Comparison of ENCODE assay signal across 8 cellular contexts in the genomic region with DNA sequence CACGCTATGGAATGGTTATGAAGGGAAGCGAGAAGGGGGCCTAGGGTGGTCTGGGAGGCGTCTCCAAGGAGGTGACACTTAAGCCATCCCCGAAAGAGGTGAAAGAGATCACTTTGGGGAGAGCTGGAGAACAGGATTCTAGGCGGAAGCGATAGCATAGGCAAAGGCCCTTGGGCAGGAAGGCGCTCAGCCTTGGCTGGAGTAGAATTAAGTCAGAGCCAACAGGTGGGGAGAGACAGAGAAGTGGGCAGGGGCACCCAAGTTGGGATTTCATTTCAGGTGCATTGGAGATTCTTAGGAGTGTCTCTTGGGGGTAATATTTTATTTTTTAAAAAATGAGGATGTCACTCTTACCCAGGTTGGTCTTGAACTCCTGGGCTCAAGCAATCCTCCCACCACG. TPM values are rescaled to one million over a fixed set of nuclear protein-coding genes. Genes with fewer than 3 reads are reported as not detected.
DNase-seq lines count a peak whose midpoint lies in the region; ATAC-seq, FAIRE-seq and TF ChIP-seq lines count a peak whose summit lies in the region.
"Had no signal": no experiment of that assay in that cellular context is flagged by ENCODE, and none has a peak within 500 bp of the region (broad histone marks: within the 10 kb centered on the region; RNA-seq: fewer than 3 reads in every experiment).

No MANE protein-coding gene starts in this region.

- H3K36me3 ChIP-seq in HepG2 (replicated peaks in 1 of 2; ENCODE audit: control insufficient read depth in 1 of 2, insufficient read depth in 2 of 2, low read length in 2 of 2) = peaks cover 1 to 17% of the 10 kb centered on the region in 2 experiments; a peak in 4 of 5 replicates
- peaks cover 0 to 21% (median 4%) of the 10 kb centered on the region in 4 donors for H3K36me3 ChIP-seq in right lobe of liver
- H3K36me3 ChIP-seq in iPS-18a (ENCODE audit: control insufficient read depth, low read depth, low read length) = peaks cover 23% of the 10 kb centered on the region
- no peaks in the 10 kb centered on the region for H3K36me3 ChIP-seq in uterus

- FAIRE-seq in HepG2 (lab: Jason Lieb, UNC) = no peak

- peak overlapping the region; percentile 75 for H3K4me2 ChIP-seq in HepG2 (ENCODE audit: low read depth, low read length)

- H3K9me3 ChIP-seq in HepG2 (ENCODE audit: low read length) = no peaks in the 10 kb centered on the region
- H3K9me3 ChIP-seq in right lobe of liver = no peaks in the 10 kb centered on the region
- no peaks in the 10 kb centered on the region for H3K9me3 ChIP-seq in iPS-18a (ENCODE audit: control insufficient read depth, low read depth, low read length)
- H3K9me3 ChIP-seq in uterus = no peaks in the 10 kb centered on the region

- TF ChIP-seq CTCF in HepG2 (CRISPR knock-in tag; IDR thresholded peaks at IDR 0.05) (no peak), right lobe of liver (IDR thresholded peaks at IDR 0.05) (no peak), uterus (IDR thresholded peaks at IDR 0.05) (no peak)

- POLR2A ChIA-PET in HepG2 (lab: Yijun Ruan, JAX) = interaction anchor here (1.2 to 5.3 kb wide), 3 partner anchors 9 to 13 kb away, joined by 5 to 44 read pairs (median 10); partner anchors contain the start of genes QPCTL and SNRPD2

- intact Hi-C loops in HepG2 (cut with micrococcal nuclease; ENCODE audit: unreplicated experiment) = no loop called here
- intact Hi-C loops in right lobe of liver (cut with DNase I) = no loop called here
- intact Hi-C loops in uterus (cut with DNase I; ENCODE audit: low total_unique reads) = no loop called here

- H3K4me1 ChIP-seq in HepG2 (ENCODE audit: insufficient read depth, low read length) (peaks cover 26% of the 10 kb centered on the region), right lobe of liver (peaks cover 0 to 4% (median 2%) of the 10 kb centered on the region in 4 donors), iPS-18a (ENCODE audit: control insufficient read depth, low read depth, low read length) (peaks cover 7% of the 10 kb centered on the region), uterus (no peaks in the 10 kb centered on the region)

- peak overlapping the region; percentile 71; the same call in 1 of the 2 replicates for H3K9ac ChIP-seq in HepG2 (ENCODE audit: insufficient read depth, low read depth, low read length)
- no peak overlapping the region for H3K9ac ChIP-seq in iPS-18a (ENCODE audit: low read length)

- DNase-seq in HepG2 (ENCODE audit: low spot score) (no peak), right lobe of liver (no peak), uterus (no peak), globus pallidus (ENCODE audit: low spot score) (no peak)

- BruUV-seq in HepG2 (replicated peaks; lab: Mats Ljungman, UMichigan) = no TSS peak

- TF ChIP-seq POLR2A in HepG2 (IDR thresholded peaks at IDR 0.05; ENCODE audit: insufficient read depth in 1 of 2, low read depth in 2 of 2, low read length in 2 of 2) (no peak), right lobe of liver (IDR thresholded peaks at IDR 0.05) (no peak), uterus (IDR thresholded peaks at IDR 0.05) (no peak)

- in situ Hi-C loops in HepG2 (cut with HindIII; ENCODE audit: extremely low pct_ligation_motif_present, low pct_unique_long_range_greater_than_20kb) = no loop called here

- CTCF ChIA-PET in HepG2 (lab: Yijun Ruan, JAX; ENCODE audit: low intra/inter-chr PET ratio, low total read pairs) = interaction anchor here (0.7 to 2.5 kb wide), 3 partner anchors 10 to 91 kb away, joined by 3 to 15 read pairs (median 4); partner anchors contain the start of gene SNRPD2

- no peaks in the 10 kb centered on the region for H3K79me2 ChIP-seq in HepG2 (ENCODE audit: insufficient read depth, low read length)

- H3K27ac ChIP-seq in HepG2 (ENCODE audit: extremely low read length, insufficient read depth, low read length) (no peak overlapping the region), right lobe of liver (no peak overlapping the region), iPS-18a (ENCODE audit: low read length) (no peak overlapping the region), uterus (peak overlapping the region; percentile 67 to 86)

- H3K4me3 ChIP-seq in HepG2 (replicated peaks in 1 of 3; ENCODE audit: insufficient read depth in 1 of 3, low read depth in 2 of 3, low read length in 3 of 3) (peak overlapping the region in 1 of 3 experiments; percentile 68; a peak in 2 of 6 replicates), right lobe of liver (no peak overlapping the region), iPS-18a (ENCODE audit: low read length) (peak overlapping the region; percentile 50), uterus (no peak overlapping the region)

- H2AFZ ChIP-seq in HepG2 (ENCODE audit: low read length) = no peak overlapping the region

- 85% methylated on average over 8 of the region's 8 CpGs for WGBS in HepG2 (ENCODE audit: low lambda C conversion rate)
- WGBS in right lobe of liver (ENCODE audit: insufficient coverage, low coverage, low lambda C conversion rate, missing lambda C conversion rate) = 84% methylated on average over 6 of the region's 8 CpGs

- H3K27me3 ChIP-seq in HepG2 (ENCODE audit: control insufficient read depth in 1 of 2, insufficient read depth in 2 of 2, low read length in 2 of 2) (no peaks in the 10 kb centered on the region), right lobe of liver (peaks cover 0 to under 1% of the 10 kb centered on the region in 2 donors), iPS-18a (ENCODE audit: control insufficient read depth, insufficient read depth, low read length) (peaks cover 19% of the 10 kb centered on the region), uterus (peaks cover 3 to 19% of the 10 kb centered on the region in 2 donors)

- ATAC-seq in HepG2 = no peak
- no peak for ATAC-seq in right lobe of liver
- no peak for ATAC-seq in HG03439 (IDR thresholded peaks at IDR 0.05; ENCODE audit: unreplicated experiment)

- H4K20me1 ChIP-seq in HepG2 (ENCODE audit: insufficient read depth, low read length) = no peaks in the 10 kb centered on the region

- no peak for TF ChIP-seq RAD21 in HepG2 (CRISPR knock-in tag; IDR thresholded peaks at IDR 0.05)

- TF ChIP-seq EP300 in HepG2 (IDR thresholded peaks at IDR 0.05; ENCODE audit: low read depth in 2 of 2, low read length in 2 of 2) = no peak
- no peak for TF ChIP-seq EP300 in HepG2 (CRISPR knock-in tag; IDR thresholded peaks at IDR 0.05; ENCODE audit: borderline replicate concordance)

RNA-seq across cellular contexts. Expression of gene SNRPD2, which starts 9.6 kb away (rescaled TPM):
- total RNA-seq in HepG2 (2016; rRNA removed; fragmentation: Illumina TruSeq; extraction: Trizol) = 485 and 593 TPM in 2 replicates
- 546 and 637 TPM in 2 replicates for total RNA-seq in HepG2 (2016; cell fraction: cytosol; rRNA removed; fragmentation: Illumina TruSeq; extraction: Trizol; ENCODE audit: low read depth)
- total RNA-seq in HepG2 (2016; cell fraction: insoluble cytoplasmic fraction; rRNA removed; fragmentation: Illumina TruSeq; extraction: Trizol) = 493 and 623 TPM in 2 replicates
- 348 and 425 TPM in 2 replicates for total RNA-seq in HepG2 (2016; cell fraction: membrane; rRNA removed; fragmentation: Illumina TruSeq; extraction: Trizol)
- 161 and 163 TPM in 2 replicates for total RNA-seq in HepG2 (2016; cell fraction: nucleus; rRNA removed; fragmentation: Illumina TruSeq; extraction: Trizol)
- 284 and 299 TPM in 2 replicates for polyA plus RNA-seq in HepG2 (2011; rRNA removed)
- 310 and 320 TPM in 2 replicates for polyA plus RNA-seq in HepG2 (2011; cell fraction: cytosol; rRNA removed)
- 64.5 and 68.4 TPM in 2 replicates for polyA plus RNA-seq in HepG2 (2011; cell fraction: nucleus; rRNA removed)
- polyA plus RNA-seq in HepG2 (2012) = 162 and 279 TPM in 2 replicates
- polyA plus RNA-seq in HepG2 (2016; cell fraction: cytosol; fragmentation: Illumina TruSeq; extraction: Trizol; ENCODE audit: low read depth) = 325 and 406 TPM in 2 replicates
- polyA plus RNA-seq in HepG2 (2016; cell fraction: insoluble cytoplasmic fraction; fragmentation: Illumina TruSeq; extraction: Trizol; ENCODE audit: low read depth) = 334 and 359 TPM in 2 replicates
- polyA plus RNA-seq in HepG2 (2016; cell fraction: membrane; fragmentation: Illumina TruSeq; extraction: Trizol; ENCODE audit: low read depth) = 194 and 247 TPM in 2 replicates
- 168 and 190 TPM in 2 replicates for polyA plus RNA-seq in HepG2 (2016; cell fraction: nucleus; fragmentation: Illumina TruSeq; extraction: Trizol; ENCODE audit: insufficient read depth, low read depth)
- 51.2 and 102 TPM in 2 replicates for polyA minus RNA-seq in HepG2 (2011; rRNA and poly(A)+ RNA removed; ENCODE audit: low replicate concordance)
- 47.3 and 47.6 TPM in 2 replicates for polyA minus RNA-seq in HepG2 (2011; cell fraction: cytosol; rRNA and poly(A)+ RNA removed)
- polyA minus RNA-seq in HepG2 (2011; cell fraction: nucleus; rRNA and poly(A)+ RNA removed) = 25.2 and 32.9 TPM in 2 replicates
- 10 to 100 TPM; 79.7 to 92.5 (median 88.2) TPM for total RNA-seq in right lobe of liver
- 100 to 1,000 TPM in 3 of 4 donors, 10 to 100 TPM in 1; 96.0 to 386 (median 310) TPM for total RNA-seq in uterus

RNA-seq across cellular contexts. Expression of gene QPCTL, which starts 10.3 kb away (rescaled TPM):
- total RNA-seq in HepG2 (2016; rRNA removed; fragmentation: Illumina TruSeq; extraction: Trizol) (6.8 and 16.0 TPM in 2 replicates), right lobe of liver (1 to 10 TPM; 4.4 to 6.9 (median 5.9) TPM), uterus (10 to 100 TPM in 1 of 4 donors, 1 to 10 TPM in 2, not detected in 1; 6.5 to 18.2 (median 9.5) TPM)
- 4.4 and 5.8 TPM in 2 replicates for total RNA-seq in HepG2 (2016; cell fraction: cytosol; rRNA removed; fragmentation: Illumina TruSeq; extraction: Trizol; ENCODE audit: low read depth)
- total RNA-seq in HepG2 (2016; cell fraction: insoluble cytoplasmic fraction; rRNA removed; fragmentation: Illumina TruSeq; extraction: Trizol) = 6.7 and 15.7 TPM in 2 replicates
- total RNA-seq in HepG2 (2016; cell fraction: membrane; rRNA removed; fragmentation: Illumina TruSeq; extraction: Trizol) = 6.8 and 7.4 TPM in 2 replicates
- 14.0 and 17.9 TPM in 2 replicates for total RNA-seq in HepG2 (2016; cell fraction: nucleus; rRNA removed; fragmentation: Illumina TruSeq; extraction: Trizol)
- polyA plus RNA-seq in HepG2 (2011; rRNA removed) = 19.1 and 24.8 TPM in 2 replicates
- 19.1 and 26.2 TPM in 2 replicates for polyA plus RNA-seq in HepG2 (2011; cell fraction: cytosol; rRNA removed)
- 44.7 and 47.6 TPM in 2 replicates for polyA plus RNA-seq in HepG2 (2011; cell fraction: nucleus; rRNA removed)
- 18.7 and 23.6 TPM in 2 replicates for polyA plus RNA-seq in HepG2 (2012)
- 5.3 and 6.3 TPM in 2 replicates for polyA plus RNA-seq in HepG2 (2016; cell fraction: cytosol; fragmentation: Illumina TruSeq; extraction: Trizol; ENCODE audit: low read depth)
- 8.0 and 9.0 TPM in 2 replicates for polyA plus RNA-seq in HepG2 (2016; cell fraction: insoluble cytoplasmic fraction; fragmentation: Illumina TruSeq; extraction: Trizol; ENCODE audit: low read depth)
- polyA plus RNA-seq in HepG2 (2016; cell fraction: membrane; fragmentation: Illumina TruSeq; extraction: Trizol; ENCODE audit: low read depth) = 7.9 and 8.3 TPM in 2 replicates
- 35.2 and 45.7 TPM in 2 replicates for polyA plus RNA-seq in HepG2 (2016; cell fraction: nucleus; fragmentation: Illumina TruSeq; extraction: Trizol; ENCODE audit: insufficient read depth, low read depth)
- polyA minus RNA-seq in HepG2 (2011; rRNA and poly(A)+ RNA removed; ENCODE audit: low replicate concordance) = 22.5 and 49.4 TPM in 2 replicates
- 17.0 and 21.9 TPM in 2 replicates for polyA minus RNA-seq in HepG2 (2011; cell fraction: cytosol; rRNA and poly(A)+ RNA removed)
- 8.1 and 8.9 TPM in 2 replicates for polyA minus RNA-seq in HepG2 (2011; cell fraction: nucleus; rRNA and poly(A)+ RNA removed)

RNA-seq across cellular contexts. Expression of gene GIPR, which starts 14.1 kb away (rescaled TPM):
- total RNA-seq in HepG2 (2016; rRNA removed; fragmentation: Illumina TruSeq; extraction: Trizol) = 0.15 TPM in 1 of 2 replicates, not detected in the other
- total RNA-seq in HepG2 (2016; cell fraction: cytosol; rRNA removed; fragmentation: Illumina TruSeq; extraction: Trizol; ENCODE audit: low read depth) = not detected in 2 replicates
- not detected in 2 replicates for total RNA-seq in HepG2 (2016; cell fraction: insoluble cytoplasmic fraction; rRNA removed; fragmentation: Illumina TruSeq; extraction: Trizol)
- 0.07 TPM in 1 of 2 replicates, not detected in the other for total RNA-seq in HepG2 (2016; cell fraction: membrane; rRNA removed; fragmentation: Illumina TruSeq; extraction: Trizol)
- total RNA-seq in HepG2 (2016; cell fraction: nucleus; rRNA removed; fragmentation: Illumina TruSeq; extraction: Trizol) = not detected in 2 replicates
- polyA plus RNA-seq in HepG2 (2011; rRNA removed) = 1.2 and 1.7 TPM in 2 replicates
- polyA plus RNA-seq in HepG2 (2011; cell fraction: cytosol; rRNA removed) = 0.23 and 0.27 TPM in 2 replicates
- 10.6 TPM in 2 replicates for polyA plus RNA-seq in HepG2 (2011; cell fraction: nucleus; rRNA removed)
- 1.3 and 2.2 TPM in 2 replicates for polyA plus RNA-seq in HepG2 (2012)
- not detected in 2 replicates for polyA plus RNA-seq in HepG2 (2016; cell fraction: cytosol; fragmentation: Illumina TruSeq; extraction: Trizol; ENCODE audit: low read depth)
- polyA plus RNA-seq in HepG2 (2016; cell fraction: insoluble cytoplasmic fraction; fragmentation: Illumina TruSeq; extraction: Trizol; ENCODE audit: low read depth) = not detected in 2 replicates
- not detected in 2 replicates for polyA plus RNA-seq in HepG2 (2016; cell fraction: membrane; fragmentation: Illumina TruSeq; extraction: Trizol; ENCODE audit: low read depth)
- 0.31 TPM in 2 replicates for polyA plus RNA-seq in HepG2 (2016; cell fraction: nucleus; fragmentation: Illumina TruSeq; extraction: Trizol; ENCODE audit: insufficient read depth, low read depth)
- polyA minus RNA-seq in HepG2 (2011; rRNA and poly(A)+ RNA removed; ENCODE audit: low replicate concordance) = 0.47 and 2.5 TPM in 2 replicates
- polyA minus RNA-seq in HepG2 (2011; cell fraction: cytosol; rRNA and poly(A)+ RNA removed) = 0.59 TPM in 1 of 2 replicates, not detected in the other
- 4.5 and 7.2 TPM in 2 replicates for polyA minus RNA-seq in HepG2 (2011; cell fraction: nucleus; rRNA and poly(A)+ RNA removed)
- under 1 TPM in 4 of 6 experiments, not detected in 2; 0.07 to 0.23 (median 0.18) TPM for total RNA-seq in right lobe of liver
- total RNA-seq in uterus = under 1 TPM in 1 of 4 donors, not detected in 3; 0.98 TPM
- total RNA-seq: dermis blood vessel endothelial cell had no signal
- polyA plus RNA-seq: CD14-positive monocyte had no signal

RNA-seq across cellular contexts. Expression of gene EML2, which starts 42.9 kb away (rescaled TPM):
- 7.3 and 7.6 TPM in 2 replicates for total RNA-seq in HepG2 (2016; rRNA removed; fragmentation: Illumina TruSeq; extraction: Trizol)
- total RNA-seq in HepG2 (2016; cell fraction: cytosol; rRNA removed; fragmentation: Illumina TruSeq; extraction: Trizol; ENCODE audit: low read depth) = 1.6 and 3.5 TPM in 2 replicates
- 4.2 and 9.1 TPM in 2 replicates for total RNA-seq in HepG2 (2016; cell fraction: insoluble cytoplasmic fraction; rRNA removed; fragmentation: Illumina TruSeq; extraction: Trizol)
- total RNA-seq in HepG2 (2016; cell fraction: membrane; rRNA removed; fragmentation: Illumina TruSeq; extraction: Trizol) = 2.2 and 3.2 TPM in 2 replicates
- 8.8 and 13.4 TPM in 2 replicates for total RNA-seq in HepG2 (2016; cell fraction: nucleus; rRNA removed; fragmentation: Illumina TruSeq; extraction: Trizol)
- 12.9 and 16.6 TPM in 2 replicates for polyA plus RNA-seq in HepG2 (2011; rRNA removed)
- polyA plus RNA-seq in HepG2 (2011; cell fraction: cytosol; rRNA removed) = 7.9 and 8.5 TPM in 2 replicates
- 74.5 and 101 TPM in 2 replicates for polyA plus RNA-seq in HepG2 (2011; cell fraction: nucleus; rRNA removed)
- 10.9 and 17.5 TPM in 2 replicates for polyA plus RNA-seq in HepG2 (2012)
- 0.88 and 1.0 TPM in 2 replicates for polyA plus RNA-seq in HepG2 (2016; cell fraction: cytosol; fragmentation: Illumina TruSeq; extraction: Trizol; ENCODE audit: low read depth)
- polyA plus RNA-seq in HepG2 (2016; cell fraction: insoluble cytoplasmic fraction; fragmentation: Illumina TruSeq; extraction: Trizol; ENCODE audit: low read depth) = 3.1 and 4.1 TPM in 2 replicates
- polyA plus RNA-seq in HepG2 (2016; cell fraction: membrane; fragmentation: Illumina TruSeq; extraction: Trizol; ENCODE audit: low read depth) = 1.2 and 3.4 TPM in 2 replicates
- 25.5 and 27.6 TPM in 2 replicates for polyA plus RNA-seq in HepG2 (2016; cell fraction: nucleus; fragmentation: Illumina TruSeq; extraction: Trizol; ENCODE audit: insufficient read depth, low read depth)
- polyA minus RNA-seq in HepG2 (2011; rRNA and poly(A)+ RNA removed; ENCODE audit: low replicate concordance) = 40.9 and 76.3 TPM in 2 replicates
- polyA minus RNA-seq in HepG2 (2011; cell fraction: cytosol; rRNA and poly(A)+ RNA removed) = 13.7 and 15.5 TPM in 2 replicates
- 15.0 and 16.1 TPM in 2 replicates for polyA minus RNA-seq in HepG2 (2011; cell fraction: nucleus; rRNA and poly(A)+ RNA removed)
- 10 to 100 TPM; 12.6 to 19.7 (median 13.8) TPM for total RNA-seq in right lobe of liver
- total RNA-seq in uterus = 10 to 100 TPM in 2 of 4 donors, 1 to 10 TPM in 2; 1.2 to 18.4 (median 11.6) TPM

RNA-seq across cellular contexts. Expression of gene FBXO46, which starts 48.6 kb away (rescaled TPM):
- 4.7 and 6.2 TPM in 2 replicates for total RNA-seq in HepG2 (2016; rRNA removed; fragmentation: Illumina TruSeq; extraction: Trizol)
- total RNA-seq in HepG2 (2016; cell fraction: cytosol; rRNA removed; fragmentation: Illumina TruSeq; extraction: Trizol; ENCODE audit: low read depth) = 0.79 and 1.0 TPM in 2 replicates
- 4.3 and 6.5 TPM in 2 replicates for total RNA-seq in HepG2 (2016; cell fraction: insoluble cytoplasmic fraction; rRNA removed; fragmentation: Illumina TruSeq; extraction: Trizol)
- total RNA-seq in HepG2 (2016; cell fraction: membrane; rRNA removed; fragmentation: Illumina TruSeq; extraction: Trizol) = 3.4 and 3.8 TPM in 2 replicates
- total RNA-seq in HepG2 (2016; cell fraction: nucleus; rRNA removed; fragmentation: Illumina TruSeq; extraction: Trizol) = 5.8 and 7.5 TPM in 2 replicates
- 6.4 TPM in 2 replicates for polyA plus RNA-seq in HepG2 (2011; rRNA removed)
- polyA plus RNA-seq in HepG2 (2011; cell fraction: cytosol; rRNA removed) = 3.1 and 5.2 TPM in 2 replicates
- 33.3 and 34.2 TPM in 2 replicates for polyA plus RNA-seq in HepG2 (2011; cell fraction: nucleus; rRNA removed)
- polyA plus RNA-seq in HepG2 (2012) = 4.1 and 4.3 TPM in 2 replicates
- polyA plus RNA-seq in HepG2 (2016; cell fraction: cytosol; fragmentation: Illumina TruSeq; extraction: Trizol; ENCODE audit: low read depth) = 0.69 and 0.73 TPM in 2 replicates
- polyA plus RNA-seq in HepG2 (2016; cell fraction: insoluble cytoplasmic fraction; fragmentation: Illumina TruSeq; extraction: Trizol; ENCODE audit: low read depth) = 4.4 and 6.5 TPM in 2 replicates
- 2.3 and 3.0 TPM in 2 replicates for polyA plus RNA-seq in HepG2 (2016; cell fraction: membrane; fragmentation: Illumina TruSeq; extraction: Trizol; ENCODE audit: low read depth)
- 16.3 and 19.5 TPM in 2 replicates for polyA plus RNA-seq in HepG2 (2016; cell fraction: nucleus; fragmentation: Illumina TruSeq; extraction: Trizol; ENCODE audit: insufficient read depth, low read depth)
- polyA minus RNA-seq in HepG2 (2011; rRNA and poly(A)+ RNA removed; ENCODE audit: low replicate concordance) = 4.6 and 6.2 TPM in 2 replicates
- 5.1 TPM in 2 replicates for polyA minus RNA-seq in HepG2 (2011; cell fraction: cytosol; rRNA and poly(A)+ RNA removed)
- polyA minus RNA-seq in HepG2 (2011; cell fraction: nucleus; rRNA and poly(A)+ RNA removed) = 7.6 and 9.7 TPM in 2 replicates
- total RNA-seq in right lobe of liver = 10 to 100 TPM in 1 of 6 experiments, 1 to 10 TPM in 5; 5.6 to 12.4 (median 7.4) TPM
- 10 to 100 TPM in 3 of 4 donors, 1 to 10 TPM in 1; 7.0 to 36.1 (median 15.2) TPM for total RNA-seq in uterus

Comparison
In these comparisons a context has a peak if more than half of its experiments do, and no peak if none do; other contexts are left out.
1. H3K27ac ChIP-seq: peak in uterus (2 of 2); none in HepG2 (single experiment), right lobe of liver (0 of 3) and iPS-18a (single experiment).